Comparison of ENCODE assay signal across 1 cellular context in genomic region chr5:87217480-87217879, GRCh38.
TF ChIP-seq lines count a peak whose summit lies in the region.
"Not testable (repeated sequence)": the region's sequence is repeated elsewhere in the genome, so short reads cannot be mapped to it uniquely, and the experiment has no call there.

No MANE protein-coding gene starts in this region.

TF ChIP-seq in HepG2, 621 proteins besides CTCF, POLR2A, EP300 and RAD21:
- not testable (repeated sequence) for TF ChIP-seq FOXA1 (IDR thresholded peaks at IDR 0.05)
- TF ChIP-seq FOXA1 (CRISPR knock-in tag; IDR thresholded peaks at IDR 0.05) (peak; percentile 46; the same call in 1 of the 2 replicates), ZNF501 (CRISPR knock-in tag; IDR thresholded peaks at IDR 0.05) (peak; percentile 41; the same call in 1 of the 2 replicates), FOXA3 (CRISPR knock-in tag; IDR thresholded peaks at IDR 0.05) (peak; percentile 21; the same call in 1 of the 2 replicates)
TF ChIP-seq in HepG2: peak in this region for 3; not testable (repeated sequence) for 618.
